Comparison of ENCODE assay signal across 6 cellular contexts in the genomic region with DNA sequence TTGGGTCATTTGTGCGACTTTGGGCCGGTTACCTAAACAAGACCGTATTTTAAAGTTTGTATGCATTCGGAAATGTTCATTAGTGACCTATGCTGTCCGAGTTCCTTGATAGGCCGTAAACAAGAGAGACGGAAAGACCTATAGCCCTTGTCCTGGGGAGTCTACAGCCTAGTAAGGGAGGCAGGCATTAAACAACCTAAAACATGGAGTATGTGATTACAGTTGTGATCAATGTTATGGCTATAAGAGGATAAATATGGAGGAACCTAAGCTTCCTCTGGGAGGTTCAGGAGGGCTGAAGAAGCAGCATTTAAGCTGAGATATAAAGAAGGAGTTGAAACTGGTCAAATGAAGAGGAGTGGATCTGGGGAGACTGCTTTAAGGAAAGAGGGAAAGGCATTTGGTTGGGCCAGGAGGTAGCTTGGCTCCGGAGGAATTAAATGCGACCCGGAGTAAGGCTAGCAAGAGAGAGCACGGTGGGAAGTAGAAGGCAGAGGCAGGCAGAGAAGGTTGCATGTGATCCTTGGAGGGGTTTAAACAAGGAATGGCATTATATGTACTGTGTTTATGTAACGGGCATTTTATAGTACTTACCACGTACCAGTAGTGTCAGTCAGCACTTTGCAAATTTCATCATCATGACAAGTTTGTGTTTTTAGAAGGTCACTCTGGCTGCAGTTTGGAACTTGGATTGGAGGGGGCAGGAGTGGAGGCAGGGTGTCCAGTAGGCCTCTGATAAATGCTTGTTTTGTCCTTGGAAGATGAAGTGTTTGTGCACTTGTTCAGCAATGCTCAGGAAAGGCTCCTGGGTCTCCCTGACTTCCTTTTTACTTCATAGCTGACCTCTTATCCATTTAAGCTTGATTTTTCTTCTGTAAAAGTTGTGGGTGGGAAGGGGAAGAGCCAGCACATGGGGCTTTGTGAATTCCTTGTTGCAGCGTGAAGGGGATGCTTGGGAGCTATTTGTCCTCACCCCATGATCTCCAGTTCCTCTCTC. TPM values are rescaled to one million over a fixed set of nuclear protein-coding genes. Genes with fewer than 3 reads are reported as not detected.
DNase-seq lines count a peak whose midpoint lies in the region; ATAC-seq and TF ChIP-seq lines count a peak whose summit lies in the region.

No MANE protein-coding gene starts in this region.

- ATAC-seq in SK-N-SH treated with all-trans-retinoic acid at 6 μM for 48 hours: no peak

- H3K27me3 ChIP-seq in SK-N-SH (ENCODE audit: insufficient read depth): no peaks in the 10 kb centered on the region
- H3K27me3 ChIP-seq in ectodermal cell (ENCODE audit: control insufficient read depth, insufficient read depth, low read length, poor library complexity, severe bottlenecking): peaks cover 6% of the 10 kb centered on the region
- H3K27me3 ChIP-seq in sigmoid colon: no peaks in the 10 kb centered on the region

- no peak for TF ChIP-seq EP300 in SK-N-SH (IDR thresholded peaks at IDR 0.05; ENCODE audit: borderline replicate concordance in 1 of 2, low read depth in 1 of 2, low read length in 1 of 2)
- peak in 3 of 4 donors; percentile 16 to 38 (median 22) for TF ChIP-seq EP300 in sigmoid colon (IDR thresholded peaks at IDR 0.05)

- CTCF ChIA-PET in SK-N-SH (lab: Yijun Ruan, JAX): interaction anchor here (0.7 to 8.1 kb wide), 10 partner anchors 10 to 182 kb away, joined by 3 to 60 read pairs (median 8); a partner anchor contains a TSS

- H3F3A ChIP-seq in SK-N-SH (replicated peaks; ENCODE audit: insufficient read depth): peaks cover 21% of the 10 kb centered on the region

- H2AFZ ChIP-seq in SK-N-SH (ENCODE audit: low read depth): peak overlapping the region; percentile 88

- no peak for TF ChIP-seq POLR2A in sigmoid colon (IDR thresholded peaks at IDR 0.05)

- intact Hi-C loops in sigmoid colon (cut with DNase I) (loop anchor here (2.0 kb wide), 2 partner anchors 47 to 189 kb away; a partner anchor contains a TSS), posterior cingulate gyrus (cut with DNase I) (loop anchor here (1.0 kb wide), 1 partner anchor 48 kb away; a partner anchor contains a TSS)

- TF ChIP-seq RAD21 in SK-N-SH (IDR thresholded peaks at IDR 0.05; ENCODE audit: low read length): no peak

- POLR2A ChIA-PET in SK-N-SH (lab: Yijun Ruan, JAX): interaction anchor here (0.8 to 2.7 kb wide), 4 partner anchors 10 to 48 kb away, joined by 4 to 21 read pairs (median 4); a partner anchor contains a TSS

- DNase-seq in SK-N-SH (no peak), sigmoid colon (peak; percentile 78), posterior cingulate gyrus (no peak)
- no peak for DNase-seq in effector CD8-positive, alpha-beta T cell (lab: John Stamatoyannopoulos, UW)

- no peak for TF ChIP-seq CTCF in SK-N-SH (IDR thresholded peaks at IDR 0.05)
- no peak for TF ChIP-seq CTCF in sigmoid colon (IDR thresholded peaks at IDR 0.05)

- H3K27ac ChIP-seq in SK-N-SH (ENCODE audit: low read depth in 2 of 2, low read length in 1 of 2) (peak overlapping the region; percentile 65 to 70), ectodermal cell (ENCODE audit: insufficient read depth, low read depth, low read length, poor library complexity, severe bottlenecking) (no peak overlapping the region), sigmoid colon (peak overlapping the region; percentile 91 to 92 (median 92))

- H3K4me1 ChIP-seq in SK-N-SH (ENCODE audit: control insufficient read depth in 1 of 2, insufficient read depth in 2 of 2, low read depth in 1 of 2, low read length in 1 of 2): peaks cover 28 to 33% of the 10 kb centered on the region in 2 experiments; a peak in 3 of 4 replicates
- peaks cover 17% of the 10 kb centered on the region for H3K4me1 ChIP-seq in ectodermal cell (ENCODE audit: control insufficient read depth, insufficient read depth, low read length)
- peaks cover 0 to 52% (median 49%) of the 10 kb centered on the region in 4 donors for H3K4me1 ChIP-seq in sigmoid colon

- no peaks in the 10 kb centered on the region for H4K20me1 ChIP-seq in SK-N-SH (ENCODE audit: insufficient read depth)

- H3K9ac ChIP-seq in SK-N-SH: peak overlapping the region; percentile 67

- H3K4me2 ChIP-seq in SK-N-SH: peak overlapping the region; percentile 97; the same call in 1 of the 2 replicates

- H3K9me2 ChIP-seq in SK-N-SH: no peaks in the 10 kb centered on the region

- peak overlapping the region in 1 of 2 experiments; percentile 76; a peak in 2 of 4 replicates for H3K4me3 ChIP-seq in SK-N-SH (ENCODE audit: low read depth in 2 of 2, low read length in 1 of 2)
- peak overlapping the region; percentile 34 for H3K4me3 ChIP-seq in ectodermal cell (ENCODE audit: insufficient read depth, low read depth, low read length)
- peak overlapping the region; percentile 67 to 76 (median 72) for H3K4me3 ChIP-seq in sigmoid colon

- no peaks in the 10 kb centered on the region for H3K36me3 ChIP-seq in SK-N-SH (replicated peaks in 1 of 2; ENCODE audit: control insufficient read depth in 1 of 2, insufficient read depth in 2 of 2, low read length in 1 of 2)
- H3K36me3 ChIP-seq in ectodermal cell (ENCODE audit: control insufficient read depth, insufficient read depth, low read length): no peaks in the 10 kb centered on the region
- no peaks in the 10 kb centered on the region for H3K36me3 ChIP-seq in sigmoid colon

- peaks cover 15% of the 10 kb centered on the region; the same call in 1 of the 2 replicates for H3K79me2 ChIP-seq in SK-N-SH (ENCODE audit: insufficient read depth)

- H3K9me3 ChIP-seq in SK-N-SH: no peaks in the 10 kb centered on the region
- no peaks in the 10 kb centered on the region for H3K9me3 ChIP-seq in ectodermal cell (ENCODE audit: control insufficient read depth, low read length)
- H3K9me3 ChIP-seq in sigmoid colon: no peaks in the 10 kb centered on the region

- 82% methylated on average over 14 of the region's 14 CpGs for WGBS in SK-N-SH (ENCODE audit: low lambda C conversion rate)
- WGBS in ectodermal cell, 2 experiments: 79 to 83% methylated on average over 14 of the region's 14 CpGs
- WGBS in sigmoid colon, 2 donors: 50 to 59% methylated on average over 14 of the region's 14 CpGs

TF ChIP-seq in SK-N-SH, 30 proteins besides CTCF, POLR2A, EP300 and RAD21 (continues in another document):
- TF ChIP-seq POLR2AphosphoS5 (IDR thresholded peaks at IDR 0.05; ENCODE audit: low read depth, low read length) (no peak), GABPA (IDR thresholded peaks at IDR 0.05; ENCODE audit: low read depth) (no peak)

TF ChIP-seq in SK-N-SH treated with all-trans-retinoic acid at 6 μM for 48 hours, 23 proteins besides CTCF, POLR2A, EP300 and RAD21 (continues in another document):
- TF ChIP-seq, protein P1, sequence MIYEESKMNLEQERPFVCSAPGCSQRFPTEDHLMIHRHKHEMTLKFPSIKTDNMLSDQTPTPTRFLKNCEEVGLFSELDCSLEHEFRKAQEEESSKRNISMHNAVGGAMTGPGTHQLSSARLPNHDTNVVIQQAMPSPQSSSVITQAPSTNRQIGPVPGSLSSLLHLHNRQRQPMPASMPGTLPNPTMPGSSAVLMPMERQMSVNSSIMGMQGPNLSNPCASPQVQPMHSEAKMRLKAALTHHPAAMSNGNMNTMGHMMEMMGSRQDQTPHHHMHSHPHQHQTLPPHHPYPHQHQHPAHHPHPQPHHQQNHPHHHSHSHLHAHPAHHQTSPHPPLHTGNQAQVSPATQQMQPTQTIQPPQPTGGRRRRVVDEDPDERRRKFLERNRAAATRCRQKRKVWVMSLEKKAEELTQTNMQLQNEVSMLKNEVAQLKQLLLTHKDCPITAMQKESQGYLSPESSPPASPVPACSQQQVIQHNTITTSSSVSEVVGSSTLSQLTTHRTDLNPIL (CRISPR knock-in tag; IDR thresholded peaks at IDR 0.05; ENCODE audit: low read depth): no peak
- no peak for TF ChIP-seq TOX (CRISPR knock-in tag; IDR thresholded peaks at IDR 0.05; ENCODE audit: borderline replicate concordance)

RNA-seq across cellular contexts. Expression of a gene that starts 1.0 kb away (rescaled TPM):
- polyA plus RNA-seq in SK-N-SH (2012; rRNA removed) (6.3 and 7.0 TPM in 2 replicates), sigmoid colon (10 to 100 TPM; 22.6 to 58.3 (median 31.8) TPM)
- 4.0 and 5.0 TPM in 2 replicates for polyA plus RNA-seq in SK-N-SH (2012; cell fraction: cytosol; rRNA removed)
- polyA plus RNA-seq in SK-N-SH (2012; cell fraction: nucleus; rRNA removed): 5.3 and 6.3 TPM in 2 replicates
- 4.5 TPM for polyA plus RNA-seq in ectodermal cell (2013, experiment 1 of 4)
- polyA plus RNA-seq in ectodermal cell (2013, experiment 2 of 4): 3.6 TPM
- 2.6 TPM for polyA plus RNA-seq in ectodermal cell (2013, experiment 3 of 4)
- polyA plus RNA-seq in ectodermal cell (2013, experiment 4 of 4): 4.4 TPM
- 10 to 100 TPM; 10.5 to 16.1 (median 12.2) TPM for total RNA-seq in sigmoid colon

RNA-seq across cellular contexts. Expression of a gene that starts 25.4 kb away (rescaled TPM):
- 53.0 and 53.8 TPM in 2 replicates for polyA plus RNA-seq in SK-N-SH (2012; rRNA removed)
- 58.5 and 71.1 TPM in 2 replicates for polyA plus RNA-seq in SK-N-SH (2012; cell fraction: cytosol; rRNA removed)
- 47.6 and 49.7 TPM in 2 replicates for polyA plus RNA-seq in SK-N-SH (2012; cell fraction: nucleus; rRNA removed)
- 43.3 TPM for polyA plus RNA-seq in ectodermal cell (2013, experiment 1 of 4)
- 37.6 TPM for polyA plus RNA-seq in ectodermal cell (2013, experiment 2 of 4)
- 30.8 TPM for polyA plus RNA-seq in ectodermal cell (2013, experiment 3 of 4)
- 37.9 TPM for polyA plus RNA-seq in ectodermal cell (2013, experiment 4 of 4)
- 10 to 100 TPM; 17.3 to 40.7 (median 22.0) TPM for total RNA-seq in sigmoid colon
- polyA plus RNA-seq in sigmoid colon: 10 to 100 TPM; 16.2 to 22.2 (median 16.7) TPM

RNA-seq across cellular contexts. Expression of a gene that starts 47.6 kb away (rescaled TPM):
- polyA plus RNA-seq in SK-N-SH (2012; rRNA removed) (23.8 and 31.4 TPM in 2 replicates), sigmoid colon (1 to 10 TPM; 8.1 to 9.0 (median 8.9) TPM)
- 18.2 and 23.3 TPM in 2 replicates for polyA plus RNA-seq in SK-N-SH (2012; cell fraction: cytosol; rRNA removed)
- 22.7 and 27.9 TPM in 2 replicates for polyA plus RNA-seq in SK-N-SH (2012; cell fraction: nucleus; rRNA removed)
- 22.9 TPM for polyA plus RNA-seq in ectodermal cell (2013, experiment 1 of 4)
- 25.3 TPM for polyA plus RNA-seq in ectodermal cell (2013, experiment 2 of 4)
- 16.9 TPM for polyA plus RNA-seq in ectodermal cell (2013, experiment 3 of 4)
- 18.3 TPM for polyA plus RNA-seq in ectodermal cell (2013, experiment 4 of 4)
- 10 to 100 TPM; 13.3 to 19.3 (median 13.9) TPM for total RNA-seq in sigmoid colon

RNA-seq across cellular contexts. Expression of a gene that starts 48.8 kb away (rescaled TPM):
- polyA plus RNA-seq in SK-N-SH (2012; rRNA removed) (30.5 and 44.3 TPM in 2 replicates), sigmoid colon (10 to 100 TPM in 1 of 3 donors, 1 to 10 TPM in 2; 7.2 to 42.2 (median 7.9) TPM)
- 15.5 and 22.6 TPM in 2 replicates for polyA plus RNA-seq in SK-N-SH (2012; cell fraction: cytosol; rRNA removed)
- 111 and 122 TPM in 2 replicates for polyA plus RNA-seq in SK-N-SH (2012; cell fraction: nucleus; rRNA removed)
- polyA plus RNA-seq in ectodermal cell (2013, experiment 1 of 4): 24.1 TPM
- 22.7 TPM for polyA plus RNA-seq in ectodermal cell (2013, experiment 2 of 4)
- polyA plus RNA-seq in ectodermal cell (2013, experiment 3 of 4): 18.8 TPM
- polyA plus RNA-seq in ectodermal cell (2013, experiment 4 of 4): 21.3 TPM
- total RNA-seq in sigmoid colon: 10 to 100 TPM in 3 of 4 donors, 1 to 10 TPM in 1; 8.9 to 15.9 (median 12.4) TPM

RNA-seq across cellular contexts. Expression of a gene that starts 54.8 kb away (rescaled TPM):
- polyA plus RNA-seq in SK-N-SH (2012; rRNA removed) (31.4 and 31.7 TPM in 2 replicates), sigmoid colon (1 to 10 TPM; 1.2 to 2.5 (median 2.5) TPM)
- 32.9 and 36.8 TPM in 2 replicates for polyA plus RNA-seq in SK-N-SH (2012; cell fraction: cytosol; rRNA removed)
- polyA plus RNA-seq in SK-N-SH (2012; cell fraction: nucleus; rRNA removed): 14.5 and 19.6 TPM in 2 replicates
- 34.3 TPM for polyA plus RNA-seq in ectodermal cell (2013, experiment 1 of 4)
- polyA plus RNA-seq in ectodermal cell (2013, experiment 2 of 4): 33.3 TPM
- polyA plus RNA-seq in ectodermal cell (2013, experiment 3 of 4): 30.6 TPM
- 30.6 TPM for polyA plus RNA-seq in ectodermal cell (2013, experiment 4 of 4)
- total RNA-seq in sigmoid colon: 10 to 100 TPM in 1 of 4 donors, 1 to 10 TPM in 2, under 1 TPM in 1; 0.83 to 23.4 (median 5.4) TPM
